Comparison of ENCODE assay signal across 8 cellular contexts in genomic region chr14:24092960-24093900, GRCh38. TPM values are rescaled to one million over a fixed set of nuclear protein-coding genes. Genes with fewer than 3 reads are reported as not detected.
A peak's percentile ranks its signal among the peaks of the same experiment; 100 is the strongest.
DNase-seq lines count a peak whose midpoint lies in the region; ATAC-seq and TF ChIP-seq lines count a peak whose summit lies in the region.

No MANE protein-coding gene starts in this region.

- TF ChIP-seq CTCF in heart right ventricle (IDR thresholded peaks at IDR 0.05) (no peak), breast epithelium (IDR thresholded peaks at IDR 0.05) (no peak), upper lobe of right lung (IDR thresholded peaks at IDR 0.05) (no peak)

- DNase-seq in heart right ventricle: no peak
- DNase-seq in left cardiac atrium: no peak
- DNase-seq in breast epithelium (ENCODE audit: low spot score in 2 of 2): no peak
- no peak for DNase-seq in upper lobe of right lung
- no peak for DNase-seq in middle frontal gyrus (ENCODE audit: extremely low spot score, low spot score)
- DNase-seq in KBM-7: no peak
- no peak for DNase-seq in NCI-H2029 treated with DMSO at 0.1 percent for 48 hours (lab: John Stamatoyannopoulos, UW)

- intact Hi-C loops in heart right ventricle (cut with DNase I) (loop anchor here in 5 of 10 donors (2.0 to 10.0 kb wide), 4 partner anchors 34 to 108 kb away; partner anchors contain the start of gene DHRS4L2 (in 1 of the 5)), left cardiac atrium (cut with DNase I) (loop anchor here in 1 of 2 donors (5.0 kb wide), 1 partner anchor 36 kb away; no protein-coding TSS in a partner anchor), breast epithelium (cut with DNase I; ENCODE audit: low total_unique reads) (no loop called here), upper lobe of right lung (cut with DNase I) (no loop called here)

- H3K27ac ChIP-seq in heart right ventricle (peak overlapping the region in 9 of 10 donors; percentile 76 to 95 (median 91)), breast epithelium (peak overlapping the region; percentile 95 to 99), upper lobe of right lung (peak overlapping the region; percentile 97)

- peaks cover 3 to 38% (median 21%) of the 10 kb centered on the region in 9 donors for H3K4me1 ChIP-seq in heart right ventricle
- peaks cover 0 to 4% of the 10 kb centered on the region in 2 donors for H3K4me1 ChIP-seq in breast epithelium
- peaks cover 46% of the 10 kb centered on the region for H3K4me1 ChIP-seq in mononuclear cell (ENCODE audit: insufficient read depth, low read length)
- peaks cover 20% of the 10 kb centered on the region for H3K4me1 ChIP-seq in upper lobe of right lung

- 86% methylated on average over 20 of the region's 20 CpGs for WGBS in heart right ventricle, 2 donors

- TF ChIP-seq POLR2A in breast epithelium (IDR thresholded peaks at IDR 0.05): no peak

- ATAC-seq in heart right ventricle (peak in 1 of 8 donors; percentile 1), left cardiac atrium (no peak), upper lobe of right lung (no peak)

- H3K36me3 ChIP-seq in heart right ventricle (peaks cover 0 to 7% (median 0%) of the 10 kb centered on the region in 9 donors), breast epithelium (no peaks in the 10 kb centered on the region), upper lobe of right lung (peaks cover 6% of the 10 kb centered on the region)

- no peaks in the 10 kb centered on the region for H3K9me3 ChIP-seq in heart right ventricle
- H3K9me3 ChIP-seq in breast epithelium: no peaks in the 10 kb centered on the region
- no peaks in the 10 kb centered on the region for H3K9me3 ChIP-seq in mononuclear cell (ENCODE audit: low read depth, low read length)
- H3K9me3 ChIP-seq in upper lobe of right lung: no peaks in the 10 kb centered on the region

- H3K27me3 ChIP-seq in heart right ventricle (no peaks in the 10 kb centered on the region), breast epithelium (no peaks in the 10 kb centered on the region), mononuclear cell (ENCODE audit: insufficient read depth, low read length) (no peaks in the 10 kb centered on the region), upper lobe of right lung (no peaks in the 10 kb centered on the region)

- in situ Hi-C loops in KBM-7 (cut with MboI; ENCODE audit: low pct_unique_long_range_greater_than_20kb, low sequenced_read_pairs): no loop called here

- H3K4me3 ChIP-seq in heart right ventricle (peak overlapping the region in 9 of 10 donors; percentile 61 to 94 (median 87)), breast epithelium (peak overlapping the region; percentile 91 to 98 (median 93)), mononuclear cell (ENCODE audit: low read length) (peak overlapping the region; percentile 83), upper lobe of right lung (peak overlapping the region; percentile 97)

RNA-seq across cellular contexts. Expression of gene PCK2, which starts 0.9 kb away (rescaled TPM):
- total RNA-seq in heart right ventricle: 1 to 10 TPM in 9 of 10 donors, under 1 TPM in 1; 0.75 to 6.8 (median 2.6) TPM
- 1 to 10 TPM; 2.5 to 7.3 TPM for polyA plus RNA-seq in heart right ventricle
- total RNA-seq in left cardiac atrium: 10 to 100 TPM; 11.5 to 13.0 TPM
- total RNA-seq in breast epithelium: 10 to 100 TPM; 20.5 to 51.5 (median 24.3) TPM
- total RNA-seq in mononuclear cell: 4.6 TPM
- 39.9 TPM for total RNA-seq in upper lobe of right lung

RNA-seq across cellular contexts. Expression of gene DCAF11, which starts 21.3 kb away (rescaled TPM):
- total RNA-seq in heart right ventricle (10 to 100 TPM; 62.2 to 99.7 (median 73.0) TPM), left cardiac atrium (10 to 100 TPM; 59.6 to 60.2 TPM), breast epithelium (10 to 100 TPM; 78.6 to 81.6 (median 80.9) TPM), mononuclear cell (59.1 TPM), upper lobe of right lung (57.8 TPM)
- 10 to 100 TPM; 19.7 to 72.7 TPM for polyA plus RNA-seq in heart right ventricle

RNA-seq across cellular contexts. Expression of gene NRL, which starts 21.5 kb away (rescaled TPM):
- total RNA-seq in heart right ventricle (1 to 10 TPM; 1.7 to 3.5 (median 2.2) TPM), left cardiac atrium (1 to 10 TPM; 1.6 to 1.8 TPM), breast epithelium (1 to 10 TPM; 2.1 to 5.6 (median 2.5) TPM), mononuclear cell (1.2 TPM), upper lobe of right lung (2.8 TPM)
- 1 to 10 TPM; 1.5 to 3.3 TPM for polyA plus RNA-seq in heart right ventricle

RNA-seq across cellular contexts. Expression of gene CPNE6, which starts 21.9 kb away (rescaled TPM):
- total RNA-seq in heart right ventricle (under 1 TPM in 4 of 10 donors, not detected in 6; 0.12 to 0.64 (median 0.41) TPM), left cardiac atrium (not detected), breast epithelium (not detected), mononuclear cell (not detected), upper lobe of right lung (not detected)
- not detected for polyA plus RNA-seq in heart right ventricle

RNA-seq across cellular contexts. Expression of gene FITM1, which starts 37.2 kb away (rescaled TPM):
- total RNA-seq in heart right ventricle: 100 to 1,000 TPM; 105 to 176 (median 131) TPM
- polyA plus RNA-seq in heart right ventricle: 100 to 1,000 TPM in 1 of 2 donors, 10 to 100 TPM in 1; 77.0 to 247 TPM
- total RNA-seq in left cardiac atrium: 100 to 1,000 TPM; 103 to 131 TPM
- 1 to 10 TPM; 1.2 to 2.6 (median 1.6) TPM for total RNA-seq in breast epithelium
- total RNA-seq in mononuclear cell: 0.42 TPM
- 1.1 TPM for total RNA-seq in upper lobe of right lung
